In genomic region chr14:104680056-104680805, GRCh38 we compare ENCODE assay signal across 8 cellular contexts. TPM values are rescaled to one million over a fixed set of nuclear protein-coding genes. Genes with fewer than 3 reads are reported as not detected.
DNase-seq lines count a peak whose midpoint lies in the region; ATAC-seq, FAIRE-seq and TF ChIP-seq lines count a peak whose summit lies in the region.

No MANE protein-coding gene starts in this region.

- H3K4me3 ChIP-seq in lung = no peak overlapping the region

- H3K4me1 ChIP-seq in lung (ENCODE audit: control insufficient read depth in 2 of 2, insufficient read depth in 2 of 2, low read length in 2 of 2) = peaks cover 12 to 42% of the 10 kb centered on the region in 2 donors

- no peaks in the 10 kb centered on the region for H3K9me3 Mint-ChIP-seq in activated naive CD4-positive, alpha-beta T cell treated with anti-CD3 and anti-CD28 coated beads, Interleukin-2, amount 50 U/mL, for 24 hours
- H3K9me3 Mint-ChIP-seq in activated T-helper 17 cell treated with anti-CD3 and anti-CD28 coated beads, Interleukin-2, amount 50 U/mL, for 72 hours = no peaks in the 10 kb centered on the region

- H3K27ac ChIP-seq in caudate nucleus (ENCODE audit: low read depth, low read length) = peak overlapping the region; percentile 99
- peak overlapping the region; percentile 59 to 90 for H3K27ac ChIP-seq in lung (ENCODE audit: low read depth in 1 of 2, low read length in 1 of 2)

- no peaks in the 10 kb centered on the region for H3K9me3 ChIP-seq in lung (ENCODE audit: control insufficient read depth in 2 of 2, insufficient read depth in 1 of 2, low read length in 1 of 2)

- peak overlapping the region; percentile 23 for H3K4me3 Mint-ChIP-seq in activated naive CD4-positive, alpha-beta T cell treated with anti-CD3 and anti-CD28 coated beads, Interleukin-2, amount 50 U/mL, for 24 hours
- H3K4me3 Mint-ChIP-seq in activated T-helper 17 cell treated with anti-CD3 and anti-CD28 coated beads, Interleukin-2, amount 50 U/mL, for 72 hours = no peak overlapping the region

- no peaks in the 10 kb centered on the region for H3K36me3 Mint-ChIP-seq in activated naive CD4-positive, alpha-beta T cell treated with anti-CD3 and anti-CD28 coated beads, Interleukin-2, amount 50 U/mL, for 24 hours
- H3K36me3 Mint-ChIP-seq in activated T-helper 17 cell treated with anti-CD3 and anti-CD28 coated beads, Interleukin-2, amount 50 U/mL, for 72 hours (ENCODE audit: low read depth) = no peaks in the 10 kb centered on the region

- peak overlapping the region; percentile 23 for H3K27ac Mint-ChIP-seq in activated naive CD4-positive, alpha-beta T cell treated with anti-CD3 and anti-CD28 coated beads, Interleukin-2, amount 50 U/mL, for 24 hours
- no peak overlapping the region for H3K27ac Mint-ChIP-seq in activated T-helper 17 cell treated with anti-CD3 and anti-CD28 coated beads, Interleukin-2, amount 50 U/mL, for 72 hours

- TF ChIP-seq CTCF in lung (IDR thresholded peaks at IDR 0.05; ENCODE audit: control extremely low read depth, extremely low read depth) = no peak

- no peak for FAIRE-seq in urothelium cell line (lab: Jason Lieb, UNC)

- H3K27me3 Mint-ChIP-seq in activated naive CD4-positive, alpha-beta T cell treated with anti-CD3 and anti-CD28 coated beads, Interleukin-2, amount 50 U/mL, for 24 hours = no peaks in the 10 kb centered on the region
- H3K27me3 Mint-ChIP-seq in activated T-helper 17 cell treated with anti-CD3 and anti-CD28 coated beads, Interleukin-2, amount 50 U/mL, for 72 hours = no peaks in the 10 kb centered on the region

- no peaks in the 10 kb centered on the region for H3K36me3 ChIP-seq in lung (ENCODE audit: control insufficient read depth in 2 of 2, insufficient read depth in 2 of 2, low read length in 2 of 2)

- H3K27me3 ChIP-seq in lung (ENCODE audit: control insufficient read depth, insufficient read depth) = no peaks in the 10 kb centered on the region

- 73 to 77% methylated on average over 21 of the region's 21 CpGs for WGBS in lung, 2 donors

- peaks cover 18% of the 10 kb centered on the region for H3K4me1 Mint-ChIP-seq in activated naive CD4-positive, alpha-beta T cell treated with anti-CD3 and anti-CD28 coated beads, Interleukin-2, amount 50 U/mL, for 24 hours
- H3K4me1 Mint-ChIP-seq in activated T-helper 17 cell treated with anti-CD3 and anti-CD28 coated beads, Interleukin-2, amount 50 U/mL, for 72 hours = peaks cover 5% of the 10 kb centered on the region

- no peak for DNase-seq in activated naive CD4-positive, alpha-beta T cell (lab: John Stamatoyannopoulos, UW)
- DNase-seq in caudate nucleus (lab: John Stamatoyannopoulos, UW) (peak in 31 of 61 donors; percentile 33 to 82 (median 70)), lung (ENCODE audit: low spot score) (no peak), urothelium cell line (ENCODE audit: low spot score) (peak; percentile 64)

- ATAC-seq in lung (ENCODE audit: insufficient read depth, low FRiP score) = no peak
- ATAC-seq in activated T-helper 17 cell treated with anti-CD3 and anti-CD28 coated beads, Interleukin-2, amount 50 U/mL, for 72 hours (replicated peaks) = no peak
- ATAC-seq in HG03097 (IDR thresholded peaks at IDR 0.05; ENCODE audit: low FRiP score, unreplicated experiment) = no peak
- no peak for ATAC-seq in HG03442 (IDR thresholded peaks at IDR 0.05; ENCODE audit: unreplicated experiment)

RNA-seq across cellular contexts. Expression of gene INF2, which starts 9.2 kb away (rescaled TPM):
- 100 to 1,000 TPM in 1 of 2 donors, 10 to 100 TPM in 1; 46.1 to 119 TPM for total RNA-seq in lung
- 100 to 1,000 TPM in 1 of 2 donors, 10 to 100 TPM in 1; 49.4 to 107 TPM for polyA plus RNA-seq in lung
- 10 to 100 TPM; 61.9 to 87.8 TPM for total RNA-seq in activated T-helper 17 cell treated with anti-CD3 and anti-CD28 coated beads, Interleukin-2, amount 50 U/mL, for 72 hours

RNA-seq across cellular contexts. Expression of gene ADSS1, which starts 43.8 kb away (rescaled TPM):
- 1 to 10 TPM; 8.0 to 9.3 TPM for total RNA-seq in lung
- 1 to 10 TPM; 5.3 to 6.1 TPM for polyA plus RNA-seq in lung
- total RNA-seq in activated T-helper 17 cell treated with anti-CD3 and anti-CD28 coated beads, Interleukin-2, amount 50 U/mL, for 72 hours = 1 to 10 TPM in 1 of 2 donors, under 1 TPM in 1; 0.91 to 2.4 TPM

Comparison
In these comparisons a context has a peak if more than half of its experiments do, and no peak if none do; other contexts are left out.
1. DNase-seq: peak in caudate nucleus (31 of 61) and urothelium cell line (single experiment); none in activated naive CD4-positive, alpha-beta T cell (0 of 4) and lung (single experiment).